ENCODE assay signal across 8 cellular contexts in the genomic region with DNA sequence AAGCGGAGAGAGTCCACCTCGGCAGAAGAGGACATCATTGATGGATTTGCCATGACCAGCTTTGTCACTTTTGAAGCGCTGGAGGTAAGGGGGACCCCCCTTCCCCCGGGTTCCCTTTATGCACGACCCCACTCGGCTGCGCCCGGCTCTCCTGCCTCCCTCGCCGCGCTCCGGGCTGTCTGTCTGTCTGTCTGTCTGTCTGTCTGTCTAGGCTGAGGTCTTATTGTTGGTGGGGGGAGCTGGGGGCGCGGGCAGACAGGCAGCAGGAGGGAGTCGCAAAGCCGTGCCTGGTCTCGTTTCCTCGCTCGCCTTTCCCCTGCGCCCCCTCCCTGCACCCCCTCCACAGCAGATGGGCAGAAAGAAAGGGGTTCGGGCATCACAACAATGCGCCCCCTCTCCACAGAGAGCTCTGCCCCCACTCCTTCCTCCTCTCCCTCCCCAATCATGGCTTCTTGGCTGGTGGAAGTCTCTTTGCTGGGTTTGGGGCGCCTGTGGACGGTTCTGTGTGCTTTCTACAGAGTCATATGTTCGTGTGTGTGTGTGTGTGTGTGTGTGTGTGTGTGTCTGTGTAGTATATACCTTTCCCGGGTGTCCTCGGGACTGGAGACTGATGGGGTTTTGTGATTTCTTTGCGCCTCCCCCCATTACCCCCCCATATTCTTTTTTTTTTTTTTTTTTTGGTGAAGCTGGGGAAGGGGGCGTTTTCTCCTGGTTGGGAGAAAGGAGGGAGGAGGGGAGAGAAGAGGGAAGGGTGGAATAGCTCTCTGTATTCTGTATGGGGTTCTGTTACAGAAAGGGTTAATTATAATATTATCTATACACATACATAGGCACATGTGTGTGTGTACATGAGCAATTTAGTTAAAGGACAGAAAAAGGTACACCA. TPM values are rescaled to one million over a fixed set of nuclear protein-coding genes. Genes with fewer than 3 reads are reported as not detected.
A peak's percentile ranks its signal among the peaks of the same experiment; 100 is the strongest.
DNase-seq lines count a peak whose midpoint lies in the region; TF ChIP-seq lines count a peak whose summit lies in the region.

No MANE protein-coding gene starts in this region.

- peak overlapping the region; percentile 77 for H3K4me2 ChIP-seq in Loucy (ENCODE audit: low read depth, low read length, poor library complexity, severe bottlenecking)

- H4K20me1 ChIP-seq in Loucy (ENCODE audit: insufficient read depth, low read length, poor library complexity, severe bottlenecking), result peaks cover 51% of the 10 kb centered on the region

- H3K36me3 ChIP-seq in Loucy (ENCODE audit: insufficient read depth, low read length), result no peaks in the 10 kb centered on the region
- H3K36me3 ChIP-seq in esophagus squamous epithelium, result no peaks in the 10 kb centered on the region
- no peaks in the 10 kb centered on the region for H3K36me3 ChIP-seq in prostate gland

- TF ChIP-seq CTCF in Loucy (conservative IDR thresholded peaks at IDR 0.05; ENCODE audit: low read length) (no peak), esophagus squamous epithelium (IDR thresholded peaks at IDR 0.05) (no peak), prostate gland (IDR thresholded peaks at IDR 0.05) (no peak)

- intact Hi-C loops in esophagus squamous epithelium (cut with DNase I) (no loop called here), prostate gland (cut with DNase I) (loop anchor here (10.0 kb wide), 1 partner anchor 185 kb away; no protein-coding TSS in a partner anchor)

- H3K27me3 ChIP-seq in Loucy (ENCODE audit: insufficient read depth, low read length, poor library complexity, severe bottlenecking), result no peaks in the 10 kb centered on the region
- peaks cover 0 to 60% (median 0%) of the 10 kb centered on the region in 4 donors for H3K27me3 ChIP-seq in esophagus squamous epithelium
- no peaks in the 10 kb centered on the region for H3K27me3 ChIP-seq in prostate gland (replicated peaks; ENCODE audit: insufficient read depth)

- H3K4me3 ChIP-seq in Loucy (ENCODE audit: low read length, poor library complexity, severe bottlenecking) (peak overlapping the region; percentile 93), esophagus squamous epithelium (peak overlapping the region; percentile 58 to 85 (median 74)), prostate gland (peak overlapping the region; percentile 75 to 86)

- no peak overlapping the region for H2AFZ ChIP-seq in Loucy (ENCODE audit: low read length)

- H3K9me3 ChIP-seq in Loucy (ENCODE audit: insufficient read depth, low read depth, low read length) (no peaks in the 10 kb centered on the region), esophagus squamous epithelium (no peaks in the 10 kb centered on the region), prostate gland (no peaks in the 10 kb centered on the region)

- peaks cover 55% of the 10 kb centered on the region for H3K4me1 ChIP-seq in Loucy (ENCODE audit: insufficient read depth, low read length, poor library complexity, severe bottlenecking)
- H3K4me1 ChIP-seq in esophagus squamous epithelium, result peaks cover 17 to 56% (median 29%) of the 10 kb centered on the region in 3 donors
- no peaks in the 10 kb centered on the region for H3K4me1 ChIP-seq in prostate gland (replicated peaks)

- no peaks in the 10 kb centered on the region for H3F3A ChIP-seq in Loucy (ENCODE audit: low read depth)

- H3K9me2 ChIP-seq in Loucy (replicated peaks; ENCODE audit: low read depth, low read length), result no peaks in the 10 kb centered on the region

- TF ChIP-seq POLR2A in esophagus squamous epithelium (IDR thresholded peaks at IDR 0.05), result no peak
- no peak for TF ChIP-seq POLR2A in prostate gland (IDR thresholded peaks at IDR 0.05)

- H3K27ac ChIP-seq in esophagus squamous epithelium, result peak overlapping the region in 3 of 4 donors; percentile 28 to 91 (median 73)
- peak overlapping the region; percentile 9 to 94 for H3K27ac ChIP-seq in prostate gland

- 0 to 3% methylated on average over 15 to 17 of the region's 29 CpGs for WGBS in esophagus squamous epithelium, 2 donors
- 1% methylated on average over 29 of the region's 29 CpGs for WGBS in prostate gland

- DNase-seq in Daoy (ENCODE audit: low read depth) (peak; percentile 40), esophagus squamous epithelium (lab: John Stamatoyannopoulos, UW) (no peak), prostate gland (ENCODE audit: low spot score) (peak; percentile 13), NCI-H226 (no peak), SIG-M5 (lab: John Stamatoyannopoulos, UW) (no peak), SW 1271 (lab: John Stamatoyannopoulos, UW) (no peak)
- DNase-seq in activated effector memory CD4-positive, alpha-beta T cell treated with anti-CD3 and anti-CD28 coated beads, Interleukin-2, amount 50 U/mL, for 16 hours, result no peak

- peaks cover 51% of the 10 kb centered on the region for H3K79me2 ChIP-seq in Loucy (ENCODE audit: insufficient read depth, low read length)

- peak overlapping the region; percentile 79 for H3K9ac ChIP-seq in Loucy (ENCODE audit: low read depth, low read length, poor library complexity, severe bottlenecking)

RNA-seq across cellular contexts. Expression of gene AUTS2, which starts 1.8 kb away (rescaled TPM):
- total RNA-seq in Daoy (2014; rRNA removed; shearing (Covaris generic)), result 5.5 and 13.9 TPM in 2 replicates
- 10 to 100 TPM in 3 of 4 donors, 1 to 10 TPM in 1; 9.5 to 36.2 (median 23.0) TPM for total RNA-seq in esophagus squamous epithelium
- 10 to 100 TPM; 25.0 to 55.2 TPM for total RNA-seq in prostate gland

Comparison
In these comparisons a context has a peak if more than half of its experiments do, and no peak if none do; other contexts are left out.
1. DNase-seq: peak in Daoy (single experiment) and prostate gland (single experiment); none in esophagus squamous epithelium (single experiment), NCI-H226 (single experiment), activated effector memory CD4-positive, alpha-beta T cell treated with anti-CD3 and anti-CD28 coated beads, Interleukin-2, amount 50 U/mL, for 16 hours (single experiment), SIG-M5 (single experiment) and SW 1271 (0 of 2).
2. Peak in every context shown above with its lines, with median percentiles within 50 percentile points of each other: H3K4me3 ChIP-seq.